13 cellular contexts compared by ENCODE assay signal in the genomic region with DNA sequence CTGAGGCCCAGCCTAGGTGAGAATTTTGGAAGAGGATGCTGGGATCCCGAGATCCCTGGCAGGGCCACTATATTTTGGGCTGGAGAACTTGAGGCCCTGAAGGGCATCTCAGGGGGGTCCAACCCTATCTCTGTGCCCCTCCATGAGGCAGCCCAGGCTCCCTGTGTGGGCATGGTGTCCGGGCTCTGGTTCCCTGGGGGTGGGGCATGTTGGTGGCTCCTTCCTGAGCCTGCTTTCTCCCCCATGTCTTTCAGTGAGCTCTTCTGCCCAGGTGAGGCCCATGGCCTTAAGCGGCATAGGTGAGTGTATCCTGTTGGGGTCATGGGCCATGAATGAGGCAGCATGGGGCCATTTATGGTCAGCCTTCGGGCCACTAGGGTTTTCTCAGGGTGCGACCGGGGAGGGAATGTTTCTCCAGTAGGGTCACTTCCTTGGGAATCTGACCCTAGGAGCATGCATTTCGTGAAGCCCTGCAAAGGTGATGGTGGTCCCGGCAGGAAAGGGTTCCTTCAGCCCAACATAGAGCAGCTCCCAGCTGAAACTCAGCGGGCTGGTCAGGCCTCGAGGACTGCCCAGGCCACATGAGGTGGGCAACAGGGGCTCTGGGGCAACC.
DNase-seq lines count a peak whose midpoint lies in the region; ATAC-seq and TF ChIP-seq lines count a peak whose summit lies in the region.
"Had no signal": no experiment of that assay in that cellular context is flagged by ENCODE, and none has a peak within 500 bp of the region (broad histone marks: within the 10 kb centered on the region; RNA-seq: fewer than 3 reads in every experiment).

No MANE protein-coding gene starts in this region.

- intact Hi-C loops in activated CD4-positive, alpha-beta memory T cell treated with anti-CD3 and anti-CD28 coated beads for 36 hours (cut with micrococcal nuclease) = no loop called here
- intact Hi-C loops in natural killer cell (cut with micrococcal nuclease) = no loop called here

- TF ChIP-seq CTCF in natural killer cell (IDR thresholded peaks at IDR 0.05) (no peak), osteocyte (IDR thresholded peaks at IDR 0.05) (no peak)

- H3K4me3 Mint-ChIP-seq in activated CD4-positive, alpha-beta memory T cell treated with anti-CD3 and anti-CD28 coated beads, Interleukin-2, amount 10 ng/mL, durations not matched to agents 7 days and 5 days = no peak overlapping the region
- H3K4me3 Mint-ChIP-seq in activated CD4-positive, alpha-beta memory T cell treated with anti-CD3 and anti-CD28 coated beads for 36 hours = no peak overlapping the region
- H3K4me3 Mint-ChIP-seq in natural killer cell (no peak overlapping the region), osteocyte (ENCODE audit: unreplicated experiment) (no peak overlapping the region)
- H3K4me3 Mint-ChIP-seq in natural killer cell treated with Interleukin-12 subunit alpha and Interleukin-12 subunit beta and Interleukin-15 and Interleukin-18, amount 100 ng/mL, for 72 hours = no peak overlapping the region

- POLR2A ChIA-PET in activated CD4-positive, alpha-beta memory T cell treated with anti-CD3 and anti-CD28 coated beads, Interleukin-2, amount 10 ng/mL, durations not matched to agents 7 days and 5 days (lab: Charles Lee) = no interaction called here
- POLR2A ChIA-PET in activated CD4-positive, alpha-beta memory T cell treated with anti-CD3 and anti-CD28 coated beads for 36 hours (lab: Charles Lee) = no interaction called here

- peaks cover 23% of the 10 kb centered on the region for H3K9me3 Mint-ChIP-seq in activated CD4-positive, alpha-beta memory T cell treated with anti-CD3 and anti-CD28 coated beads, Interleukin-2, amount 10 ng/mL, durations not matched to agents 7 days and 5 days
- peaks cover 21% of the 10 kb centered on the region for H3K9me3 Mint-ChIP-seq in activated CD4-positive, alpha-beta memory T cell treated with anti-CD3 and anti-CD28 coated beads for 36 hours
- H3K9me3 Mint-ChIP-seq in natural killer cell (peaks cover 0 to 2% of the 10 kb centered on the region in 2 donors), osteocyte (ENCODE audit: unreplicated experiment) (peaks cover 15% of the 10 kb centered on the region)
- no peaks in the 10 kb centered on the region for H3K9me3 Mint-ChIP-seq in natural killer cell treated with Interleukin-12 subunit alpha and Interleukin-12 subunit beta and Interleukin-15 and Interleukin-18, amount 100 ng/mL, for 72 hours

- no peak overlapping the region for H3K27ac Mint-ChIP-seq in activated CD4-positive, alpha-beta memory T cell treated with anti-CD3 and anti-CD28 coated beads, Interleukin-2, amount 10 ng/mL, durations not matched to agents 7 days and 5 days
- H3K27ac Mint-ChIP-seq in activated CD4-positive, alpha-beta memory T cell treated with anti-CD3 and anti-CD28 coated beads for 36 hours = no peak overlapping the region
- H3K27ac Mint-ChIP-seq in natural killer cell (no peak overlapping the region), osteocyte (ENCODE audit: unreplicated experiment) (no peak overlapping the region)
- H3K27ac Mint-ChIP-seq in natural killer cell treated with Interleukin-12 subunit alpha and Interleukin-12 subunit beta and Interleukin-15 and Interleukin-18, amount 100 ng/mL, for 72 hours = no peak overlapping the region

- H3K27me3 Mint-ChIP-seq in activated CD4-positive, alpha-beta memory T cell treated with anti-CD3 and anti-CD28 coated beads, Interleukin-2, amount 10 ng/mL, durations not matched to agents 7 days and 5 days = no peaks in the 10 kb centered on the region
- no peaks in the 10 kb centered on the region for H3K27me3 Mint-ChIP-seq in activated CD4-positive, alpha-beta memory T cell treated with anti-CD3 and anti-CD28 coated beads for 36 hours
- H3K27me3 Mint-ChIP-seq in natural killer cell (ENCODE audit: low read depth in 2 of 2) (no peaks in the 10 kb centered on the region), osteocyte (ENCODE audit: unreplicated experiment) (no peaks in the 10 kb centered on the region)
- no peaks in the 10 kb centered on the region for H3K27me3 Mint-ChIP-seq in natural killer cell treated with Interleukin-12 subunit alpha and Interleukin-12 subunit beta and Interleukin-15 and Interleukin-18, amount 100 ng/mL, for 72 hours

- CTCF ChIA-PET in activated CD4-positive, alpha-beta memory T cell treated with anti-CD3 and anti-CD28 coated beads, Interleukin-2, amount 10 ng/mL, durations not matched to agents 7 days and 5 days (lab: Charles Lee) = no interaction called here
- CTCF ChIA-PET in activated CD4-positive, alpha-beta memory T cell treated with anti-CD3 and anti-CD28 coated beads for 36 hours (lab: Charles Lee) = no interaction called here

- peak; percentile 5 for DNase-seq in activated CD4-positive, alpha-beta memory T cell treated with anti-CD3 and anti-CD28 coated beads, Interleukin-2, amount 10 ng/mL, durations not matched to agents 7 days and 5 days
- DNase-seq in activated CD4-positive, alpha-beta memory T cell treated with anti-CD3 and anti-CD28 coated beads for 36 hours = no peak
- DNase-seq in natural killer cell = peak; percentile 6
- no peak for DNase-seq in natural killer cell treated with Interleukin-12 subunit alpha and Interleukin-12 subunit beta and Interleukin-15 and Interleukin-18, amount 100 ng/mL, for 72 hours (ENCODE audit: low spot score)
- peak; percentile 80 for DNase-seq in osteocyte (ENCODE audit: extremely low spot score, unreplicated experiment)
- no peak for DNase-seq in NCI-H524 (lab: John Stamatoyannopoulos, UW)
- no peak for DNase-seq in cerebellum (ENCODE audit: low spot score)
- DNase-seq: C1 segment of cervical spinal cord, DMS53, NCI-H1436, NCI-H2081, NCI-H526 had no signal

- no peaks in the 10 kb centered on the region for H3K36me3 Mint-ChIP-seq in activated CD4-positive, alpha-beta memory T cell treated with anti-CD3 and anti-CD28 coated beads, Interleukin-2, amount 10 ng/mL, durations not matched to agents 7 days and 5 days (ENCODE audit: low read depth)
- no peaks in the 10 kb centered on the region for H3K36me3 Mint-ChIP-seq in activated CD4-positive, alpha-beta memory T cell treated with anti-CD3 and anti-CD28 coated beads for 36 hours
- H3K36me3 Mint-ChIP-seq in natural killer cell = no peaks in the 10 kb centered on the region
- H3K36me3 Mint-ChIP-seq in natural killer cell treated with Interleukin-12 subunit alpha and Interleukin-12 subunit beta and Interleukin-15 and Interleukin-18, amount 100 ng/mL, for 72 hours = no peaks in the 10 kb centered on the region
- H3K36me3 Mint-ChIP-seq in osteocyte (ENCODE audit: unreplicated experiment) = no peaks in the 10 kb centered on the region

- no peaks in the 10 kb centered on the region for H3K4me1 Mint-ChIP-seq in activated CD4-positive, alpha-beta memory T cell treated with anti-CD3 and anti-CD28 coated beads, Interleukin-2, amount 10 ng/mL, durations not matched to agents 7 days and 5 days
- H3K4me1 Mint-ChIP-seq in activated CD4-positive, alpha-beta memory T cell treated with anti-CD3 and anti-CD28 coated beads for 36 hours (ENCODE audit: low read depth) = no peaks in the 10 kb centered on the region
- H3K4me1 Mint-ChIP-seq in natural killer cell = no peaks in the 10 kb centered on the region
- no peaks in the 10 kb centered on the region for H3K4me1 Mint-ChIP-seq in natural killer cell treated with Interleukin-12 subunit alpha and Interleukin-12 subunit beta and Interleukin-15 and Interleukin-18, amount 100 ng/mL, for 72 hours (ENCODE audit: low read depth in 2 of 2)
- H3K4me1 Mint-ChIP-seq in osteocyte (ENCODE audit: unreplicated experiment) = no peaks in the 10 kb centered on the region

- ATAC-seq in natural killer cell (no peak), GM21526 (IDR thresholded peaks at IDR 0.05; ENCODE audit: low FRiP score, unreplicated experiment) (no peak)
- no peak for ATAC-seq in natural killer cell treated with Interleukin-12 subunit alpha and Interleukin-12 subunit beta and Interleukin-15 and Interleukin-18, amount 100 ng/mL, for 72 hours

Comparison
In these comparisons a context has a peak if more than half of its experiments do, and no peak if none do; other contexts are left out.
1. DNase-seq: peak in activated CD4-positive, alpha-beta memory T cell treated with anti-CD3 and anti-CD28 coated beads, Interleukin-2, amount 10 ng/mL, durations not matched to agents 7 days and 5 days (single experiment), natural killer cell (single experiment) and osteocyte (single experiment); none in activated CD4-positive, alpha-beta memory T cell treated with anti-CD3 and anti-CD28 coated beads for 36 hours (single experiment), natural killer cell treated with Interleukin-12 subunit alpha and Interleukin-12 subunit beta and Interleukin-15 and Interleukin-18, amount 100 ng/mL, for 72 hours (single experiment), NCI-H524 (0 of 2) and cerebellum (single experiment).